ENCODE assay signal across 13 cellular contexts in genomic region chr17:4895676-4896331, GRCh38. TPM values are rescaled to one million over a fixed set of nuclear protein-coding genes. Genes with fewer than 3 reads are reported as not detected.
DNase-seq lines count a peak whose midpoint lies in the region; ATAC-seq and TF ChIP-seq lines count a peak whose summit lies in the region.
"Had no signal": no experiment of that assay in that cellular context is flagged by ENCODE, and none has a peak within 500 bp of the region (broad histone marks: within the 10 kb centered on the region; RNA-seq: fewer than 3 reads in every experiment).

No MANE protein-coding gene starts in this region.

- H3K27ac Mint-ChIP-seq in activated T-cell treated with anti-CD3 and anti-CD28 coated beads, Interleukin-2, amount 50 U/mL, for 72 hours, result no peak overlapping the region
- H3K27ac Mint-ChIP-seq: nephron had no signal

- peaks cover 0 to 4% of the 10 kb centered on the region in 2 donors for H3K36me3 Mint-ChIP-seq in activated T-cell treated with anti-CD3 and anti-CD28 coated beads, Interleukin-2, amount 50 U/mL, for 72 hours (ENCODE audit: insufficient read depth in 2 of 2)

- TF ChIP-seq CTCF in GM10266 (IDR thresholded peaks at IDR 0.05; ENCODE audit: control insufficient read depth, insufficient read depth, low read depth, missing control alignments), result no peak
- TF ChIP-seq CTCF in OCI-LY1 (IDR thresholded peaks at IDR 0.05; ENCODE audit: low read length), result peak; percentile 13; the same call in 1 of the 2 replicates
- peak; percentile 6 for TF ChIP-seq CTCF in epithelial cell of esophagus (IDR thresholded peaks at IDR 0.05; ENCODE audit: insufficient read depth, low read depth, low read length, missing control alignments)
- peak; percentile 9 for TF ChIP-seq CTCF in retinal pigment epithelial cell (conservative IDR thresholded peaks at IDR 0.05; ENCODE audit: low read depth, low read length)

- H3K27me3 ChIP-seq in OCI-LY1 (ENCODE audit: insufficient read depth, low read length), result no peaks in the 10 kb centered on the region
- H3K27me3 ChIP-seq: adrenal gland, dorsolateral prefrontal cortex had no signal

- peaks cover 16% of the 10 kb centered on the region for H3K4me1 ChIP-seq in OCI-LY1 (ENCODE audit: insufficient read depth, low read length, severe bottlenecking)

- H4K20me1 ChIP-seq in OCI-LY1 (ENCODE audit: insufficient read depth, low read length), result no peaks in the 10 kb centered on the region

- H3K9me3 ChIP-seq in OCI-LY1 (ENCODE audit: low read length), result no peaks in the 10 kb centered on the region
- H3K9me3 ChIP-seq: adrenal gland had no signal

- no peak for ATAC-seq in activated T-cell treated with anti-CD3 and anti-CD28 coated beads, Interleukin-2, amount 50 U/mL, for 72 hours (replicated peaks in 1 of 2)
- ATAC-seq in GM21786 (IDR thresholded peaks at IDR 0.05; ENCODE audit: unreplicated experiment), result no peak

- H3K4me2 ChIP-seq in OCI-LY1 (ENCODE audit: low read length), result no peak overlapping the region

- no peaks in the 10 kb centered on the region for H3K79me2 ChIP-seq in OCI-LY1 (ENCODE audit: insufficient read depth, low read length)

- peaks cover 12% of the 10 kb centered on the region for H3K4me1 Mint-ChIP-seq in activated T-cell treated with anti-CD3 and anti-CD28 coated beads, Interleukin-2, amount 50 U/mL, for 72 hours (ENCODE audit: low read depth)
- H3K4me1 Mint-ChIP-seq: nephron had no signal

- H3K9ac ChIP-seq in OCI-LY1 (ENCODE audit: low read length), result no peak overlapping the region

- H3K4me3 ChIP-seq in OCI-LY1 (ENCODE audit: low read depth, low read length, poor library complexity, severe bottlenecking), result no peak overlapping the region
- no peak overlapping the region for H3K4me3 ChIP-seq in epithelial cell of esophagus (ENCODE audit: low read length)
- no peak overlapping the region for H3K4me3 ChIP-seq in retinal pigment epithelial cell (ENCODE audit: low read length)
- H3K4me3 ChIP-seq: adrenal gland, dorsolateral prefrontal cortex had no signal

- H3F3A ChIP-seq in OCI-LY1 (ENCODE audit: insufficient read depth, low read length), result no peaks in the 10 kb centered on the region

- DNase-seq in GM10266 (ENCODE audit: extremely low spot score) (peak; percentile 12), epithelial cell of esophagus (ENCODE audit: low read depth) (no peak), retinal pigment epithelial cell (ENCODE audit: low read depth) (no peak), NCI-H2171 treated with DMSO at 0.1 percent for 48 hours (lab: John Stamatoyannopoulos, UW) (no peak)
- DNase-seq in activated T-cell treated with anti-CD3 and anti-CD28 coated beads, Interleukin-2, amount 50 U/mL, for 72 hours, result no peak
- DNase-seq: activated T-cell treated with anti-CD3 and anti-CD28 coated beads, Interleukin-2, amount 50 U/mL, for 1 hour; adrenal gland; dorsolateral prefrontal cortex; NCI-H2107; substantia nigra had no signal

- H3K4me3 Mint-ChIP-seq in activated T-cell treated with anti-CD3 and anti-CD28 coated beads, Interleukin-2, amount 50 U/mL, for 72 hours, result no peak overlapping the region
- H3K4me3 Mint-ChIP-seq: nephron had no signal

- no peak overlapping the region for H3K27ac ChIP-seq in OCI-LY1 (ENCODE audit: low read depth, low read length, poor library complexity, severe bottlenecking)
- H3K27ac ChIP-seq: adrenal gland had no signal

- no peaks in the 10 kb centered on the region for H3K9me2 ChIP-seq in OCI-LY1 (ENCODE audit: low read depth, low read length)

- H3K36me3 ChIP-seq in OCI-LY1 (ENCODE audit: insufficient read depth, low read length), result peaks cover 48% of the 10 kb centered on the region

- no peak overlapping the region for H2AFZ ChIP-seq in OCI-LY1 (ENCODE audit: low read length)

- H3K9me3 Mint-ChIP-seq in activated T-cell treated with anti-CD3 and anti-CD28 coated beads, Interleukin-2, amount 50 U/mL, for 72 hours, result no peaks in the 10 kb centered on the region
- H3K9me3 Mint-ChIP-seq: nephron had no signal

- no peaks in the 10 kb centered on the region for H3K27me3 Mint-ChIP-seq in activated T-cell treated with anti-CD3 and anti-CD28 coated beads, Interleukin-2, amount 50 U/mL, for 72 hours (ENCODE audit: low read depth)

RNA-seq across cellular contexts. Expression of gene C17orf107, which starts 3.5 kb away (rescaled TPM):
- 1 to 10 TPM; 3.4 to 4.7 TPM for total RNA-seq in activated T-cell treated with anti-CD3 and anti-CD28 coated beads, Interleukin-2, amount 50 U/mL, for 72 hours

RNA-seq across cellular contexts. Expression of gene CHRNE, which starts 7.1 kb away (rescaled TPM):
- total RNA-seq in activated T-cell treated with anti-CD3 and anti-CD28 coated beads, Interleukin-2, amount 50 U/mL, for 72 hours, result under 1 TPM; 0.60 to 0.89 TPM

RNA-seq across cellular contexts. Expression of gene GP1BA, which starts 36.3 kb away (rescaled TPM):
- under 1 TPM in 1 of 2 donors, not detected in 1; 0.26 TPM for total RNA-seq in activated T-cell treated with anti-CD3 and anti-CD28 coated beads, Interleukin-2, amount 50 U/mL, for 72 hours

RNA-seq across cellular contexts. Expression of gene SLC25A11, which starts 44.0 kb away (rescaled TPM):
- total RNA-seq in activated T-cell treated with anti-CD3 and anti-CD28 coated beads, Interleukin-2, amount 50 U/mL, for 72 hours, result 10 to 100 TPM; 40.4 to 43.8 TPM

RNA-seq across cellular contexts. Expression of gene RNF167, which starts 44.3 kb away (rescaled TPM):
- total RNA-seq in activated T-cell treated with anti-CD3 and anti-CD28 coated beads, Interleukin-2, amount 50 U/mL, for 72 hours, result 100 to 1,000 TPM; 176 to 201 TPM
